In the genomic region with DNA sequence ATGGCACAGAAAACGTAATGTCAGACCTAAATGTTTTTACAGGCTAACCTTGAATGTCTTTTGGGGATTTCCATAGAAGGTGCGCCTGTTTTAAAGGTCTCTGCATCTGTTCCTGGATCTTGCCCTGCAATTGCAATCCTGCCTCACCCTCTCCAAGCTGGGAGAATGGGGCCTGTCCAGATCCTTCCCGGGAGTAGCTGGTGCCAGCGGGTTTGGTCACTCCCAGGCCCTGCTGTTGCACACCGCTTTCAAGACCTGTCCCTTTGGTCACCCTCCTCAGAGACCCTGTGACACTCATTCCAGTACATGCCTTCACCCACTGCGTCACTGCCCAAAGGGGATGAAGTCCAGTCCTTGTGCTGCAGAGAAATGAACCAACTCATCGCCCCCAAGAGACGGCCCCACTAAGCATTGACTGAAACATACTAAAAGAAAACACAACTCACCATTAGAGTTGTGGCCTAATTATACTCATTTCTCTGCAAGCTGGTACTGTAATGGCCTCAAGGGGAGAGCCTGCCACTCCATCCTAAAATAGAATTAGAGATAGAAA, we compare ENCODE assay signal across 2 cellular contexts.
TF ChIP-seq lines count a peak whose summit lies in the region.

No MANE protein-coding gene starts in this region.

TF ChIP-seq in endothelial cell of umbilical vein, 7 proteins besides CTCF, POLR2A, EP300 and RAD21 (continued from another document):
- TF ChIP-seq, protein P1, sequence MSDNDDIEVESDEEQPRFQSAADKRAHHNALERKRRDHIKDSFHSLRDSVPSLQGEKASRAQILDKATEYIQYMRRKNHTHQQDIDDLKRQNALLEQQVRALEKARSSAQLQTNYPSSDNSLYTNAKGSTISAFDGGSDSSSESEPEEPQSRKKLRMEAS (IDR thresholded peaks at IDR 0.05; ENCODE audit: insufficient read depth, insufficient read length), result no peak
- TF ChIP-seq MYC (IDR thresholded peaks at IDR 0.05; ENCODE audit: low read depth, low read length) (no peak), GATA2 (IDR thresholded peaks at IDR 0.05; ENCODE audit: insufficient read depth, insufficient read length, low read depth, low read length) (no peak)

TF ChIP-seq in neural cell, 6 proteins besides CTCF, POLR2A, EP300 and RAD21 (continued from another document):
- TF ChIP-seq, protein P2, sequence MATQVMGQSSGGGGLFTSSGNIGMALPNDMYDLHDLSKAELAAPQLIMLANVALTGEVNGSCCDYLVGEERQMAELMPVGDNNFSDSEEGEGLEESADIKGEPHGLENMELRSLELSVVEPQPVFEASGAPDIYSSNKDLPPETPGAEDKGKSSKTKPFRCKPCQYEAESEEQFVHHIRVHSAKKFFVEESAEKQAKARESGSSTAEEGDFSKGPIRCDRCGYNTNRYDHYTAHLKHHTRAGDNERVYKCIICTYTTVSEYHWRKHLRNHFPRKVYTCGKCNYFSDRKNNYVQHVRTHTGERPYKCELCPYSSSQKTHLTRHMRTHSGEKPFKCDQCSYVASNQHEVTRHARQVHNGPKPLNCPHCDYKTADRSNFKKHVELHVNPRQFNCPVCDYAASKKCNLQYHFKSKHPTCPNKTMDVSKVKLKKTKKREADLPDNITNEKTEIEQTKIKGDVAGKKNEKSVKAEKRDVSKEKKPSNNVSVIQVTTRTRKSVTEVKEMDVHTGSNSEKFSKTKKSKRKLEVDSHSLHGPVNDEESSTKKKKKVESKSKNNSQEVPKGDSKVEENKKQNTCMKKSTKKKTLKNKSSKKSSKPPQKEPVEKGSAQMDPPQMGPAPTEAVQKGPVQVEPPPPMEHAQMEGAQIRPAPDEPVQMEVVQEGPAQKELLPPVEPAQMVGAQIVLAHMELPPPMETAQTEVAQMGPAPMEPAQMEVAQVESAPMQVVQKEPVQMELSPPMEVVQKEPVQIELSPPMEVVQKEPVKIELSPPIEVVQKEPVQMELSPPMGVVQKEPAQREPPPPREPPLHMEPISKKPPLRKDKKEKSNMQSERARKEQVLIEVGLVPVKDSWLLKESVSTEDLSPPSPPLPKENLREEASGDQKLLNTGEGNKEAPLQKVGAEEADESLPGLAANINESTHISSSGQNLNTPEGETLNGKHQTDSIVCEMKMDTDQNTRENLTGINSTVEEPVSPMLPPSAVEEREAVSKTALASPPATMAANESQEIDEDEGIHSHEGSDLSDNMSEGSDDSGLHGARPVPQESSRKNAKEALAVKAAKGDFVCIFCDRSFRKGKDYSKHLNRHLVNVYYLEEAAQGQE (IDR thresholded peaks at IDR 0.05; ENCODE audit: borderline replicate concordance), result no peak
- TF ChIP-seq MXI1 (conservative IDR thresholded peaks at IDR 0.05; ENCODE audit: poor library complexity, severe bottlenecking), result no peak
- TF ChIP-seq EZH2 (IDR thresholded peaks at IDR 0.05; ENCODE audit: borderline replicate concordance, insufficient read depth, low read length, poor library complexity, severe bottlenecking), result no peak
- TF ChIP-seq SMC3 (conservative IDR thresholded peaks at IDR 0.05; ENCODE audit: poor library complexity), result peak; percentile 8
- TF ChIP-seq TAF1 (IDR thresholded peaks at IDR 0.05; ENCODE audit: low read depth), result no peak
TF ChIP-seq in neural cell: peak in this region for 1.
